ENCODE assay signal across 12 cellular contexts in genomic region chr9:16708638-16709435, GRCh38.
DNase-seq lines count a peak whose midpoint lies in the region; ATAC-seq, FAIRE-seq and TF ChIP-seq lines count a peak whose summit lies in the region.
"Had no signal": no experiment of that assay in that cellular context is flagged by ENCODE, and none has a peak within 500 bp of the region (broad histone marks: within the 10 kb centered on the region; RNA-seq: fewer than 3 reads in every experiment).

No MANE protein-coding gene starts in this region.

- H3K4me3 Mint-ChIP-seq in osteocyte (ENCODE audit: unreplicated experiment): peak overlapping the region; percentile 46

- H3K36me3 ChIP-seq in adipocyte (ENCODE audit: control insufficient read depth, insufficient read depth, low read length, severe bottlenecking) (no peaks in the 10 kb centered on the region), heart left ventricle (no peaks in the 10 kb centered on the region)
- H3K36me3 ChIP-seq: brain microvascular endothelial cell had no signal

- H3K9me3 ChIP-seq in adipocyte (ENCODE audit: control insufficient read depth, low read length): no peaks in the 10 kb centered on the region
- H3K9me3 ChIP-seq in heart left ventricle: no peaks in the 10 kb centered on the region

- H3K4me1 ChIP-seq in adipocyte (ENCODE audit: control insufficient read depth, insufficient read depth, low read length) (peaks cover 26% of the 10 kb centered on the region), heart left ventricle (peaks cover 0 to 29% (median 6%) of the 10 kb centered on the region in 12 donors)
- H3K4me1 ChIP-seq: parathyroid adenoma had no signal

- H3K27me3 ChIP-seq in adipocyte (replicated peaks; ENCODE audit: control insufficient read depth, insufficient read depth, low read length) (no peaks in the 10 kb centered on the region), heart left ventricle (peaks cover 0 to 10% (median 0%) of the 10 kb centered on the region in 9 donors)
- H3K27me3 ChIP-seq: brain microvascular endothelial cell had no signal

- ATAC-seq in heart left ventricle: no peak

- no peaks in the 10 kb centered on the region for H3K27me3 Mint-ChIP-seq in osteocyte (ENCODE audit: unreplicated experiment)

- FAIRE-seq in H54 (lab: Jason Lieb, UNC): peak; percentile 97

- H3K4me1 Mint-ChIP-seq in osteocyte (ENCODE audit: unreplicated experiment): peaks cover 49% of the 10 kb centered on the region

- DNase-seq in H54 (ENCODE audit: insufficient read length, low spot score) (no peak), adipocyte (ENCODE audit: low read depth) (no peak), osteocyte (ENCODE audit: extremely low spot score, unreplicated experiment) (no peak), heart left ventricle (no peak), NCI-H748 treated with DMSO at 0.1 percent for 48 hours (lab: John Stamatoyannopoulos, UW) (no peak), SHP77 treated with DMSO at 0.1 percent for 48 hours (lab: John Stamatoyannopoulos, UW) (no peak)
- DNase-seq in activated CD4-positive, alpha-beta T cell treated with anti-CD3 and anti-CD28 coated beads for 4 hours: no peak
- DNase-seq: brain microvascular endothelial cell, KBM-7, NCI-H2029 treated with DMSO at 0.1 percent for 48 hours had no signal

- intact Hi-C loops in heart left ventricle (cut with DNase I): loop anchor here in 1 of 10 donors (10.0 kb wide), 1 partner anchor 344 kb away; no protein-coding TSS in a partner anchor

- peak overlapping the region; percentile 68 for H3K9ac ChIP-seq in adipocyte (ENCODE audit: low read length)
- H3K9ac ChIP-seq: parathyroid adenoma had no signal

- no peaks in the 10 kb centered on the region for H3K9me3 Mint-ChIP-seq in osteocyte (ENCODE audit: unreplicated experiment)

- H3K36me3 Mint-ChIP-seq in osteocyte (ENCODE audit: unreplicated experiment): peaks cover 2% of the 10 kb centered on the region

- TF ChIP-seq CTCF in osteocyte (IDR thresholded peaks at IDR 0.05) (peak; percentile 29), heart left ventricle (IDR thresholded peaks at IDR 0.05) (no peak)

- peak overlapping the region; percentile 38 for H3K4me3 ChIP-seq in adipocyte (ENCODE audit: low read length)
- peak overlapping the region; percentile 8 for H3K4me3 ChIP-seq in iPS-11a (ENCODE audit: low read depth, low read length)
- no peak overlapping the region for H3K4me3 ChIP-seq in heart left ventricle

- TF ChIP-seq POLR2A in H54 (IDR thresholded peaks at IDR 0.05; ENCODE audit: low read depth, low read length) (no peak), heart left ventricle (IDR thresholded peaks at IDR 0.05) (no peak)

- peak overlapping the region in 3 of 12 donors; percentile 27 to 49 (median 45) for H3K27ac ChIP-seq in heart left ventricle
- H3K27ac ChIP-seq: brain microvascular endothelial cell, parathyroid adenoma had no signal

- 64 to 81% (median 72%) methylated on average over 14 of the region's 14 CpGs for WGBS in heart left ventricle, 4 donors

- H3K27ac Mint-ChIP-seq in osteocyte (ENCODE audit: unreplicated experiment): peak overlapping the region; percentile 82

Comparison
In these comparisons a context has a peak if more than half of its experiments do, and no peak if none do; other contexts are left out.
1. H3K4me3 ChIP-seq: peak in adipocyte (single experiment) and iPS-11a (single experiment); none in heart left ventricle (0 of 12).